ENCODE assay signal across 8 cellular contexts in genomic region chr5:112757468-112758208, GRCh38. TPM values are rescaled to one million over a fixed set of nuclear protein-coding genes. Genes with fewer than 3 reads are reported as not detected.
DNase-seq lines count a peak whose midpoint lies in the region; ATAC-seq and TF ChIP-seq lines count a peak whose summit lies in the region.

No MANE protein-coding gene starts in this region.

- H3K56ac ChIP-seq in mesendoderm (ENCODE audit: low read length): no peak overlapping the region

- no peak overlapping the region for H3K23ac ChIP-seq in mesendoderm (ENCODE audit: low read length)

- ATAC-seq in GM21717 (IDR thresholded peaks at IDR 0.05; ENCODE audit: unreplicated experiment): peak; percentile 76

- H4K8ac ChIP-seq in mesendoderm (ENCODE audit: low read depth, low read length): no peak overlapping the region

- no peaks in the 10 kb centered on the region for H3K36me3 ChIP-seq in mesendoderm (ENCODE audit: control insufficient read depth, insufficient read depth, low read length)

- no peak overlapping the region for H4K5ac ChIP-seq in mesendoderm (ENCODE audit: low read length)

- TF ChIP-seq CTCF in dorsolateral prefrontal cortex (IDR thresholded peaks at IDR 0.05 in 54 of 56, conservative IDR thresholded peaks at IDR 0.05 in 2 of 56; ENCODE audit: low read depth in 1 of 56, partially characterized antibody in 56 of 56): peak; percentile 70 to 97 (median 88)

- H2BK5ac ChIP-seq in mesendoderm (ENCODE audit: low read length): no peak overlapping the region

- H3K18ac ChIP-seq in mesendoderm (ENCODE audit: low read length): no peak overlapping the region

- H3K9ac ChIP-seq in mesendoderm (ENCODE audit: low read length): no peak overlapping the region

- H2AK5ac ChIP-seq in mesendoderm (ENCODE audit: low read length): no peak overlapping the region

- WGBS in mesendoderm (ENCODE audit: extremely low coverage, insufficient coverage, low lambda C conversion rate): no CpG with 5 or more reads among the region's 3 CpGs

- TF ChIP-seq EP300 in Ishikawa (IDR thresholded peaks at IDR 0.05; ENCODE audit: borderline replicate concordance): no peak

- H2BK120ac ChIP-seq in mesendoderm (ENCODE audit: low read depth, low read length): no peak overlapping the region

- DNase-seq in NCI-H2171 treated with DMSO at 0.1 percent for 48 hours (lab: John Stamatoyannopoulos, UW) (peak; percentile 70), NCI-H2171 (lab: John Stamatoyannopoulos, UW) (no peak), RPMI8226 (peak; percentile 69), dorsolateral prefrontal cortex (no peak), mesendoderm (peak; percentile 75), T1000 (lab: John Stamatoyannopoulos, UW) (no peak)

- no peaks in the 10 kb centered on the region for H3K79me2 ChIP-seq in mesendoderm (ENCODE audit: control insufficient read depth, insufficient read depth, low read length)

- H3K27ac ChIP-seq in dorsolateral prefrontal cortex: peak overlapping the region in 54 of 59 donors; percentile 1 to 79 (median 50)
- H3K27ac ChIP-seq in mesendoderm (ENCODE audit: low read depth, low read length): no peak overlapping the region

- peak; percentile 80 for TF ChIP-seq RAD21 in Ishikawa (IDR thresholded peaks at IDR 0.05; ENCODE audit: low read depth)

- H3K4me1 ChIP-seq in mesendoderm (ENCODE audit: control insufficient read depth, low read depth, low read length): no peaks in the 10 kb centered on the region

- H3K79me1 ChIP-seq in mesendoderm (ENCODE audit: low read length): peaks cover 2% of the 10 kb centered on the region

- no peak overlapping the region for H2BK15ac ChIP-seq in mesendoderm (replicated peaks; ENCODE audit: low read depth)

- H3K4me3 ChIP-seq in dorsolateral prefrontal cortex (peak overlapping the region in 14 of 59 donors; percentile 2 to 44 (median 28)), mesendoderm (ENCODE audit: low read length) (no peak overlapping the region)

- H3K27me3 ChIP-seq in dorsolateral prefrontal cortex (no peaks in the 10 kb centered on the region), mesendoderm (ENCODE audit: insufficient read depth, low read length, poor library complexity) (no peaks in the 10 kb centered on the region)

- no peak overlapping the region for H3K4me2 ChIP-seq in mesendoderm (ENCODE audit: low read length)

- intact Hi-C loops in dorsolateral prefrontal cortex (cut with DNase I): loop anchor here (1.0 to 10.0 kb wide), 4 partner anchors 165 to 583 kb away; partner anchors contain the start of gene REEP5 (in 1 of the 2)

- no peak overlapping the region for H3K4ac ChIP-seq in mesendoderm (ENCODE audit: low read depth, low read length)

TF ChIP-seq in Ishikawa, 13 proteins besides CTCF, POLR2A, EP300 and RAD21:
- TF ChIP-seq CEBPB (IDR thresholded peaks at IDR 0.05): no peak
- TF ChIP-seq CREB1 (IDR thresholded peaks at IDR 0.05; ENCODE audit: low read depth): no peak
- no peak for TF ChIP-seq NFIC (IDR thresholded peaks at IDR 0.05)
- no peak for TF ChIP-seq TAF1 (IDR thresholded peaks at IDR 0.05; ENCODE audit: low read depth)
- TF ChIP-seq ZBTB7A (IDR thresholded peaks at IDR 0.05; ENCODE audit: low read depth): no peak
- no peak for TF ChIP-seq MAX (IDR thresholded peaks at IDR 0.05)
- TF ChIP-seq TCF12 (IDR thresholded peaks at IDR 0.05; ENCODE audit: low read depth): no peak
- TF ChIP-seq EGR1 (IDR thresholded peaks at IDR 0.05): no peak
- TF ChIP-seq FOXM1 (IDR thresholded peaks at IDR 0.05; ENCODE audit: borderline replicate concordance, low read depth): no peak
- TF ChIP-seq USF1 (IDR thresholded peaks at IDR 0.05): no peak
- no peak for TF ChIP-seq TEAD4 (IDR thresholded peaks at IDR 0.05)

RNA-seq across cellular contexts. Expression of gene APC, which starts 20.0 kb away (rescaled TPM):
- 100 to 1,000 TPM; 149 to 320 (median 208) TPM for total RNA-seq in dorsolateral prefrontal cortex
- 13.7 TPM for polyA plus RNA-seq in mesendoderm (2013, experiment 1 of 2)
- polyA plus RNA-seq in mesendoderm (2013, experiment 2 of 2): 13.6 TPM

Comparison
In these comparisons a context has a peak if more than half of its experiments do, and no peak if none do; other contexts are left out.
1. DNase-seq: peak in NCI-H2171 treated with DMSO at 0.1 percent for 48 hours (single experiment), RPMI8226 (single experiment) and mesendoderm (single experiment); none in NCI-H2171 (single experiment), dorsolateral prefrontal cortex (0 of 10) and T1000 (single experiment).